In the genomic region with DNA sequence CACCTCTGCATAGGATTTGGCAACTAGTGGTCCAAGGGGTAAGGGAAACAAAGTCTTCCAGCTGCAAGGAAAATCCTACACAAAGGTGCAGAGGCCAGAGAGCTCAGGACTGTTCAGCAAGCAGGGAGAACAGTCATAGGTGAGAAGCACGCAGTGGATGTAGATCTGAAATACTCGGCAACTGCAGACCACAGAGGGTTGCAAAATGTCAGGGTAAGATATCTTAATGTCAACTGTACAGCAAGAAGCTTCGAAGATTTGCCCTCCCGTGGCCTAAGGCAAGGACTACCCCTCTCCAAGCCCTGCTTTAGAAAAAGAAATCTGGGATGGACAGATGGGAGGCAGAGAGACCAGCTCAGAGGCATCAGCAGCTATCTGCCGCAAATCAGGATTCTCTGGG, we compare ENCODE assay signal across 22 cellular contexts.
DNase-seq lines count a peak whose midpoint lies in the region; ATAC-seq, FAIRE-seq and TF ChIP-seq lines count a peak whose summit lies in the region.
"Had no signal": no experiment of that assay in that cellular context is flagged by ENCODE, and none has a peak within 500 bp of the region (broad histone marks: within the 10 kb centered on the region; RNA-seq: fewer than 3 reads in every experiment).

No MANE protein-coding gene starts in this region.

- H3K9me3 ChIP-seq in HepG2 (ENCODE audit: low read length) = no peaks in the 10 kb centered on the region
- H3K9me3 ChIP-seq in right lobe of liver = no peaks in the 10 kb centered on the region
- H3K9me3 ChIP-seq in WERI-Rb-1 (ENCODE audit: severe bottlenecking) = no peaks in the 10 kb centered on the region
- no peaks in the 10 kb centered on the region for H3K9me3 ChIP-seq in upper lobe of left lung
- H3K9me3 ChIP-seq in right atrium auricular region = no peaks in the 10 kb centered on the region
- H3K9me3 ChIP-seq: A549, MG63 had no signal

- no peak overlapping the region for H2AFZ ChIP-seq in HepG2 (ENCODE audit: low read length)

- no peaks in the 10 kb centered on the region for H4K20me1 ChIP-seq in HepG2 (ENCODE audit: insufficient read depth, low read length)

- CTCF ChIA-PET in HepG2 (lab: Yijun Ruan, JAX; ENCODE audit: low intra/inter-chr PET ratio, low total read pairs) = no interaction called here

- POLR2A ChIA-PET in HepG2 (lab: Yijun Ruan, JAX) = interaction anchor here (0.8 to 2.0 kb wide), 3 partner anchors 12 to 194 kb away, joined by 3 to 16 read pairs (median 3); no protein-coding TSS in a partner anchor

- TF ChIP-seq RAD21 in HepG2 (CRISPR knock-in tag; IDR thresholded peaks at IDR 0.05) = no peak

- no peak for ATAC-seq in HepG2
- no peak for ATAC-seq in right lobe of liver
- no peak for ATAC-seq in upper lobe of left lung (ENCODE audit: low FRiP score in 2 of 2)
- ATAC-seq: CD8-positive, alpha-beta T cell; Right ventricle myocardium inferior; T-cell had no signal

- H3K79me2 ChIP-seq in HepG2 (ENCODE audit: insufficient read depth, low read length) = no peaks in the 10 kb centered on the region

- H3K27me3 ChIP-seq in HepG2 (ENCODE audit: control insufficient read depth in 1 of 2, insufficient read depth in 2 of 2, low read length in 2 of 2) = no peaks in the 10 kb centered on the region
- no peaks in the 10 kb centered on the region for H3K27me3 ChIP-seq in right lobe of liver
- H3K27me3 ChIP-seq in WERI-Rb-1 (ENCODE audit: insufficient read depth, low read depth, severe bottlenecking) = no peaks in the 10 kb centered on the region
- H3K27me3 ChIP-seq in upper lobe of left lung = no peaks in the 10 kb centered on the region
- H3K27me3 ChIP-seq in right atrium auricular region = no peaks in the 10 kb centered on the region
- H3K27me3 ChIP-seq: MG63 had no signal

- TF ChIP-seq CTCF in HepG2 (CRISPR knock-in tag; IDR thresholded peaks at IDR 0.05) (no peak), right lobe of liver (IDR thresholded peaks at IDR 0.05) (no peak), NB4 (IDR thresholded peaks at IDR 0.05; ENCODE audit: low read depth, low read length) (no peak), WERI-Rb-1 (IDR thresholded peaks at IDR 0.05; ENCODE audit: low read depth, low read length) (peak; percentile 26; the same call in 1 of the 2 replicates), upper lobe of left lung (IDR thresholded peaks at IDR 0.05) (no peak), right atrium auricular region (IDR thresholded peaks at IDR 0.05) (no peak)

- FAIRE-seq in HepG2 (lab: Jason Lieb, UNC) = no peak
- FAIRE-seq: A549, RCC 7860 had no signal

- no TSS peak for BruUV-seq in HepG2 (replicated peaks; lab: Mats Ljungman, UMichigan)

- peak overlapping the region; percentile 41 for H3K27ac ChIP-seq in HepG2 (ENCODE audit: extremely low read length, insufficient read depth, low read length)
- no peak overlapping the region for H3K27ac ChIP-seq in right lobe of liver
- no peak overlapping the region for H3K27ac ChIP-seq in WERI-Rb-1
- no peak overlapping the region for H3K27ac ChIP-seq in upper lobe of left lung
- no peak overlapping the region for H3K27ac ChIP-seq in right atrium auricular region
- H3K27ac ChIP-seq: SK-N-MC had no signal

- in situ Hi-C loops in HepG2 (cut with HindIII; ENCODE audit: extremely low pct_ligation_motif_present, low pct_unique_long_range_greater_than_20kb) = no loop called here

- H3K36me3 ChIP-seq in HepG2 (replicated peaks in 1 of 2; ENCODE audit: control insufficient read depth in 1 of 2, insufficient read depth in 2 of 2, low read length in 2 of 2) = no peaks in the 10 kb centered on the region; a peak in 1 of 5 replicates
- H3K36me3 ChIP-seq in right lobe of liver = no peaks in the 10 kb centered on the region
- no peaks in the 10 kb centered on the region for H3K36me3 ChIP-seq in WERI-Rb-1
- H3K36me3 ChIP-seq in upper lobe of left lung = no peaks in the 10 kb centered on the region
- no peaks in the 10 kb centered on the region for H3K36me3 ChIP-seq in right atrium auricular region
- H3K36me3 ChIP-seq: MG63 had no signal

- TF ChIP-seq EP300 in HepG2 (IDR thresholded peaks at IDR 0.05; ENCODE audit: low read depth in 2 of 2, low read length in 2 of 2) (no peak), HepG2 (CRISPR knock-in tag; IDR thresholded peaks at IDR 0.05; ENCODE audit: borderline replicate concordance) (no peak), upper lobe of left lung (IDR thresholded peaks at IDR 0.05) (no peak)

- no peak overlapping the region for H3K4me2 ChIP-seq in HepG2 (ENCODE audit: low read depth, low read length)
- H3K4me2 ChIP-seq: A549 had no signal

- intact Hi-C loops in HepG2 (cut with micrococcal nuclease; ENCODE audit: unreplicated experiment) (no loop called here), right lobe of liver (cut with DNase I) (no loop called here)

- no peak overlapping the region for H3K9ac ChIP-seq in HepG2 (ENCODE audit: insufficient read depth, low read depth, low read length)

- no peak overlapping the region for H3K4me3 ChIP-seq in HepG2 (replicated peaks in 1 of 3; ENCODE audit: insufficient read depth in 1 of 3, low read depth in 2 of 3, low read length in 3 of 3)
- H3K4me3 ChIP-seq in right lobe of liver = no peak overlapping the region
- no peak overlapping the region for H3K4me3 ChIP-seq in NB4 (ENCODE audit: low read depth, low read length)
- no peak overlapping the region for H3K4me3 ChIP-seq in WERI-Rb-1 (ENCODE audit: low read depth, low read length)
- no peak overlapping the region for H3K4me3 ChIP-seq in upper lobe of left lung
- no peak overlapping the region for H3K4me3 ChIP-seq in right atrium auricular region
- H3K4me3 ChIP-seq: A549, MG63, SK-N-MC had no signal

- peaks cover 80% of the 10 kb centered on the region for H3K4me1 ChIP-seq in HepG2 (ENCODE audit: insufficient read depth, low read length)
- H3K4me1 ChIP-seq in right lobe of liver = peaks cover 0 to 7% (median 0%) of the 10 kb centered on the region in 4 donors
- H3K4me1 ChIP-seq in upper lobe of left lung = peaks cover 3 to 24% (median 18%) of the 10 kb centered on the region in 4 donors
- no peaks in the 10 kb centered on the region for H3K4me1 ChIP-seq in right atrium auricular region

- 90% methylated on average over 5 of the region's 5 CpGs for WGBS in HepG2 (ENCODE audit: low lambda C conversion rate)
- 68% methylated on average over 4 of the region's 5 CpGs for WGBS in right lobe of liver (ENCODE audit: insufficient coverage, low coverage, low lambda C conversion rate, missing lambda C conversion rate)
- 68 to 84% methylated on average over 5 of the region's 5 CpGs for WGBS in upper lobe of left lung, 2 donors

- TF ChIP-seq POLR2A in HepG2 (IDR thresholded peaks at IDR 0.05; ENCODE audit: insufficient read depth in 1 of 2, low read depth in 2 of 2, low read length in 2 of 2) (no peak), right lobe of liver (IDR thresholded peaks at IDR 0.05) (no peak), NB4 (IDR thresholded peaks at IDR 0.05; ENCODE audit: extremely low read depth, insufficient read length) (no peak), upper lobe of left lung (IDR thresholded peaks at IDR 0.05) (no peak)

- no peak for DNase-seq in HepG2 (ENCODE audit: low spot score)
- no peak for DNase-seq in right lobe of liver
- DNase-seq in NB4 (ENCODE audit: low read depth) = peak; percentile 64
- DNase-seq in WERI-Rb-1 = peak; percentile 68
- DNase-seq in upper lobe of left lung = no peak
- no peak for DNase-seq in stimulated activated naive CD4-positive, alpha-beta T cell (lab: John Stamatoyannopoulos, UW)
- no peak for DNase-seq in right atrium auricular region (ENCODE audit: low spot score)
- DNase-seq: CD8-positive, alpha-beta T cell; DMS53; H7; HFFc6; Kasumi-1; MG63; NCI-H187; NCI-H2107; NCI-H510A; NCI-H748 treated with DMSO at 0.1 percent for 48 hours; T-cell had no signal

TF ChIP-seq in HepG2, 621 proteins besides CTCF, POLR2A, EP300 and RAD21 (continues in another document):
- TF ChIP-seq, protein P1, sequence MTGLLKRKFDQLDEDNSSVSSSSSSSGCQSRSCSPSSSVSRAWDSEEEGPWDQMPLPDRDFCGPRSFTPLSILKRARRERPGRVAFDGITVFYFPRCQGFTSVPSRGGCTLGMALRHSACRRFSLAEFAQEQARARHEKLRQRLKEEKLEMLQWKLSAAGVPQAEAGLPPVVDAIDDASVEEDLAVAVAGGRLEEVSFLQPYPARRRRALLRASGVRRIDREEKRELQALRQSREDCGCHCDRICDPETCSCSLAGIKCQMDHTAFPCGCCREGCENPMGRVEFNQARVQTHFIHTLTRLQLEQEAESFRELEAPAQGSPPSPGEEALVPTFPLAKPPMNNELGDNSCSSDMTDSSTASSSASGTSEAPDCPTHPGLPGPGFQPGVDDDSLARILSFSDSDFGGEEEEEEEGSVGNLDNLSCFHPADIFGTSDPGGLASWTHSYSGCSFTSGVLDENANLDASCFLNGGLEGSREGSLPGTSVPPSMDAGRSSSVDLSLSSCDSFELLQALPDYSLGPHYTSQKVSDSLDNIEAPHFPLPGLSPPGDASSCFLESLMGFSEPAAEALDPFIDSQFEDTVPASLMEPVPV (CRISPR knock-in tag; IDR thresholded peaks at IDR 0.05) = no peak
- no peak for TF ChIP-seq MBNL3 (CRISPR knock-in tag; conservative IDR thresholded peaks at IDR 0.05)
- TF ChIP-seq TARDBP (CRISPR knock-in tag; IDR thresholded peaks at IDR 0.05) = no peak
- TF ChIP-seq PITX1 (CRISPR knock-in tag; IDR thresholded peaks at IDR 0.05) = no peak
- TF ChIP-seq, protein P2, sequence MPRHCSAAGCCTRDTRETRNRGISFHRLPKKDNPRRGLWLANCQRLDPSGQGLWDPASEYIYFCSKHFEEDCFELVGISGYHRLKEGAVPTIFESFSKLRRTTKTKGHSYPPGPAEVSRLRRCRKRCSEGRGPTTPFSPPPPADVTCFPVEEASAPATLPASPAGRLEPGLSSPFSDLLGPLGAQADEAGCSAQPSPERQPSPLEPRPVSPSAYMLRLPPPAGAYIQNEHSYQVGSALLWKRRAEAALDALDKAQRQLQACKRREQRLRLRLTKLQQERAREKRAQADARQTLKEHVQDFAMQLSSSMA (CRISPR knock-in tag; IDR thresholded peaks at IDR 0.05) = no peak
- TF ChIP-seq HNF4G (IDR thresholded peaks at IDR 0.05; ENCODE audit: borderline replicate concordance, low read depth, low read length) = no peak
- no peak for TF ChIP-seq HNF4G (CRISPR knock-in tag; IDR thresholded peaks at IDR 0.05; ENCODE audit: borderline replicate concordance, low read depth)
- no peak for TF ChIP-seq NFE2L2 (IDR thresholded peaks at IDR 0.05; ENCODE audit: low read length)
- TF ChIP-seq, protein P3, sequence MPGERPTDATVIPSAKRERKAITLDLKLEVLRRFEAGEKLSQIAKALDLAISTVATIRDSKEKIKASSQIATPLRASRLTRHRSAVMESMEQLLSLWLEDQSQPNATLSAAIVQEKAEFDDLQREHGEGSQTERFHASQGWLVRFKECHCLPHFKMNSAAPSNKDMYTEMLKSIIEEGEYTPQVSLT (CRISPR knock-in tag; IDR thresholded peaks at IDR 0.05; ENCODE audit: borderline replicate concordance, low read depth) = no peak
- no peak for TF ChIP-seq ZNF17 (CRISPR knock-in tag; IDR thresholded peaks at IDR 0.05)
- TF ChIP-seq ZNF354B (CRISPR knock-in tag; IDR thresholded peaks at IDR 0.05) = no peak
- no peak for TF ChIP-seq STAT5B (CRISPR knock-in tag; IDR thresholded peaks at IDR 0.05)
- no peak for TF ChIP-seq DPF2 (CRISPR knock-in tag; IDR thresholded peaks at IDR 0.05; ENCODE audit: borderline replicate concordance, low read depth)
- no peak for TF ChIP-seq HNRNPL (IDR thresholded peaks at IDR 0.05; ENCODE audit: low read depth, low read length)

Comparison
In these comparisons a context has a peak if more than half of its experiments do, and no peak if none do; other contexts are left out.
1. DNase-seq: peak in NB4 (single experiment) and WERI-Rb-1 (single experiment); none in HepG2 (single experiment), right lobe of liver (0 of 3), upper lobe of left lung (0 of 2), stimulated activated naive CD4-positive, alpha-beta T cell (0 of 6) and right atrium auricular region (single experiment).